1 cellular context compared by ENCODE assay signal in genomic region chr12:56117778-56118687, GRCh38.
TF ChIP-seq lines count a peak whose summit lies in the region.

Gene ZC3H10, plus strand, starts transcription at chr12:56118266. Its CDS starts 2,297 bp downstream, at chr12:56120563.

TF ChIP-seq in HepG2, 621 proteins besides CTCF, POLR2A, EP300 and RAD21 (continued from another document and continues in another):
- TF ChIP-seq ZNF557 (CRISPR knock-in tag; IDR thresholded peaks at IDR 0.05), result no peak
- TF ChIP-seq KDM2A (CRISPR knock-in tag; IDR thresholded peaks at IDR 0.05; ENCODE audit: borderline replicate concordance, low read depth), result peak; percentile 100
- peak; percentile 80 for TF ChIP-seq ZNF501 (CRISPR knock-in tag; IDR thresholded peaks at IDR 0.05)
- TF ChIP-seq PRMT3 (CRISPR knock-in tag; IDR thresholded peaks at IDR 0.05; ENCODE audit: borderline replicate concordance, low read depth), result peak; percentile 87; the same call in 1 of the 2 replicates
- TF ChIP-seq ZNF263 (CRISPR knock-in tag; IDR thresholded peaks at IDR 0.05), result peak; percentile 80; the same call in 1 of the 2 replicates
- no peak for TF ChIP-seq ZNF644 (CRISPR knock-in tag; IDR thresholded peaks at IDR 0.05; ENCODE audit: low read depth)
- TF ChIP-seq PHF5A (CRISPR knock-in tag; IDR thresholded peaks at IDR 0.05; ENCODE audit: low read depth, unreplicated experiment), result peak; percentile 93
- no peak for TF ChIP-seq ZSCAN22 (CRISPR knock-in tag; IDR thresholded peaks at IDR 0.05)
- peak; percentile 92 for TF ChIP-seq ARNT2 (CRISPR knock-in tag; IDR thresholded peaks at IDR 0.05; ENCODE audit: low read depth)
- TF ChIP-seq MEIS1 (CRISPR knock-in tag; IDR thresholded peaks at IDR 0.05; ENCODE audit: borderline replicate concordance), result no peak; the same call in 1 of the 2 replicates
- peak; percentile 78; the same call in 1 of the 2 replicates for TF ChIP-seq FOXP4 (CRISPR knock-in tag; IDR thresholded peaks at IDR 0.05)
- no peak for TF ChIP-seq DMTF1 (CRISPR knock-in tag; IDR thresholded peaks at IDR 0.05)
- TF ChIP-seq ZSCAN12 (CRISPR knock-in tag; IDR thresholded peaks at IDR 0.05), result no peak
- peak; percentile 66 for TF ChIP-seq ZNF883 (CRISPR knock-in tag; IDR thresholded peaks at IDR 0.05; ENCODE audit: not compliant biosample characterization)
- TF ChIP-seq ZNF512B (CRISPR knock-in tag; IDR thresholded peaks at IDR 0.05; ENCODE audit: borderline replicate concordance), result no peak
- no peak for TF ChIP-seq CBX2 (IDR thresholded peaks at IDR 0.05; ENCODE audit: low read depth, low read length)
- no peak for TF ChIP-seq CBX2 (CRISPR knock-in tag; IDR thresholded peaks at IDR 0.05; ENCODE audit: low read depth)
- TF ChIP-seq IRF9 (CRISPR knock-in tag; IDR thresholded peaks at IDR 0.05; ENCODE audit: borderline replicate concordance), result peak; percentile 97; the same call in 1 of the 2 replicates
- peak; percentile 65; the same call in 1 of the 2 replicates for TF ChIP-seq TOE1 (CRISPR knock-in tag; IDR thresholded peaks at IDR 0.05)
- TF ChIP-seq RARA (CRISPR knock-in tag; IDR thresholded peaks at IDR 0.05), result peak; percentile 39; the same call in 1 of the 2 replicates
- peak; percentile 79; the same call in 1 of the 2 replicates for TF ChIP-seq KAT7 (CRISPR knock-in tag; IDR thresholded peaks at IDR 0.05; ENCODE audit: borderline replicate concordance)
- no peak for TF ChIP-seq CENPBD1 (CRISPR knock-in tag; IDR thresholded peaks at IDR 0.05; ENCODE audit: borderline replicate concordance, low read depth)
- TF ChIP-seq ZNF224 (CRISPR knock-in tag; IDR thresholded peaks at IDR 0.05), result peak; percentile 71; the same call in 1 of the 2 replicates
- peak; percentile 86 for TF ChIP-seq ZFY (CRISPR knock-in tag; IDR thresholded peaks at IDR 0.05)
- peak; percentile 91 for TF ChIP-seq ZNF605 (CRISPR knock-in tag; IDR thresholded peaks at IDR 0.05)
- TF ChIP-seq ZKSCAN8 (CRISPR knock-in tag; IDR thresholded peaks at IDR 0.05; ENCODE audit: borderline replicate concordance), result 0 out of 2 replicates have a peak, but pooled peaks have one; percentile 55
- TF ChIP-seq IKZF4 (CRISPR knock-in tag; IDR thresholded peaks at IDR 0.05; ENCODE audit: borderline replicate concordance, low read depth, not compliant biosample characterization), result no peak
- TF ChIP-seq STAT6 (CRISPR knock-in tag; IDR thresholded peaks at IDR 0.05; ENCODE audit: borderline replicate concordance), result peak; percentile 77; the same call in 1 of the 2 replicates
- TF ChIP-seq ZMYM4 (CRISPR knock-in tag; IDR thresholded peaks at IDR 0.05), result peak; percentile 94
- no peak for TF ChIP-seq NFIB (CRISPR knock-in tag; IDR thresholded peaks at IDR 0.05; ENCODE audit: borderline replicate concordance)
- TF ChIP-seq NFKBIZ (CRISPR knock-in tag; IDR thresholded peaks at IDR 0.05), result no peak
- TF ChIP-seq ZBTB7B (CRISPR knock-in tag; IDR thresholded peaks at IDR 0.05), result 0 out of 2 replicates have a peak, but pooled peaks have one; percentile 34
- TF ChIP-seq ADNP (CRISPR knock-in tag; IDR thresholded peaks at IDR 0.05), result no peak
- peak; percentile 56; the same call in 1 of the 2 replicates for TF ChIP-seq MYPOP (CRISPR knock-in tag; IDR thresholded peaks at IDR 0.05)
- TF ChIP-seq ZNF891 (CRISPR knock-in tag; IDR thresholded peaks at IDR 0.05), result peak; percentile 88
- peak; percentile 88 for TF ChIP-seq PHF21A (CRISPR knock-in tag; IDR thresholded peaks at IDR 0.05)
- TF ChIP-seq HOXA7 (CRISPR knock-in tag; IDR thresholded peaks at IDR 0.05), result no peak
- no peak for TF ChIP-seq NFATC3 (CRISPR knock-in tag; IDR thresholded peaks at IDR 0.05)
- peak; percentile 63 for TF ChIP-seq ATF7 (IDR thresholded peaks at IDR 0.05)
- TF ChIP-seq ATF7 (CRISPR knock-in tag; IDR thresholded peaks at IDR 0.05), result no peak; the same call in 1 of the 2 replicates
- no peak for TF ChIP-seq THYN1 (CRISPR knock-in tag; IDR thresholded peaks at IDR 0.05; ENCODE audit: borderline replicate concordance, low read depth)
- TF ChIP-seq TRAFD1 (CRISPR knock-in tag; IDR thresholded peaks at IDR 0.05; ENCODE audit: borderline replicate concordance), result 0 out of 2 replicates have a peak, but pooled peaks have one; percentile 38
- TF ChIP-seq ZNF770 (CRISPR knock-in tag; IDR thresholded peaks at IDR 0.05), result peak; percentile 85
- TF ChIP-seq KLF9 (CRISPR knock-in tag; IDR thresholded peaks at IDR 0.05; ENCODE audit: low read depth), result peak; percentile 89
- no peak for TF ChIP-seq KLF11 (CRISPR knock-in tag; IDR thresholded peaks at IDR 0.05)
- peak; percentile 81 for TF ChIP-seq YY1 (IDR thresholded peaks at IDR 0.05; ENCODE audit: insufficient read depth, insufficient replicate concordance, low read depth, low read length)
